ENCODE assay signal across 8 cellular contexts in genomic region chrX:40581333-40581910, GRCh38. TPM values are rescaled to one million over a fixed set of nuclear protein-coding genes. Genes with fewer than 3 reads are reported as not detected.
DNase-seq lines count a peak whose midpoint lies in the region; ATAC-seq and TF ChIP-seq lines count a peak whose summit lies in the region.

No MANE protein-coding gene starts in this region.

- no peaks in the 10 kb centered on the region for H3K9me2 ChIP-seq in GM23338 (ENCODE audit: insufficient read depth)

- no peak overlapping the region for H2AFZ ChIP-seq in GM23338

- H3K9me3 Mint-ChIP-seq in GM23338, result no peaks in the 10 kb centered on the region
- H3K9me3 Mint-ChIP-seq in WTC11, result no peaks in the 10 kb centered on the region

- POLR2A ChIA-PET in WTC11 (lab: Charles Lee), result interaction anchor here (0.6 kb wide), 1 partner anchor 823 kb away, joined by 5 read pairs; no protein-coding TSS in a partner anchor

- H3K27me3 Mint-ChIP-seq in GM23338 (ENCODE audit: insufficient read depth, low read depth, poor library complexity) (peaks cover 1% of the 10 kb centered on the region), WTC11 (ENCODE audit: low read depth) (no peaks in the 10 kb centered on the region)

- H3K4me1 Mint-ChIP-seq in GM23338, result peaks cover 6% of the 10 kb centered on the region; the same call in 1 of the 3 replicates
- H3K4me1 Mint-ChIP-seq in WTC11, result peaks cover 8% of the 10 kb centered on the region

- peaks cover 46% of the 10 kb centered on the region for H3K79me2 ChIP-seq in GM23338 (replicated peaks; ENCODE audit: insufficient read depth)

- H3K27ac ChIP-seq in GM23338 (ENCODE audit: low read depth), result no peak overlapping the region
- H3K27ac ChIP-seq in skeletal muscle tissue (ENCODE audit: low read depth, low read length), result peak overlapping the region; percentile 89

- H3K27ac Mint-ChIP-seq in GM23338 (no peak overlapping the region), WTC11 (no peak overlapping the region)

- no peaks in the 10 kb centered on the region for H3K27me3 ChIP-seq in GM23338 (ENCODE audit: insufficient read depth)
- H3K27me3 ChIP-seq in skeletal muscle tissue (ENCODE audit: control insufficient read depth in 3 of 3, insufficient read depth in 3 of 3, low read length in 3 of 3), result no peaks in the 10 kb centered on the region

- H3K9me3 ChIP-seq in skeletal muscle tissue (ENCODE audit: control insufficient read depth in 3 of 3, low read length in 3 of 3), result no peaks in the 10 kb centered on the region

- H3K9ac ChIP-seq in skeletal muscle tissue (ENCODE audit: low read depth in 1 of 3, low read length in 3 of 3), result peak overlapping the region; percentile 76 to 83 (median 80)

- H3K4me3 Mint-ChIP-seq in GM23338, result peak overlapping the region; percentile 72
- H3K4me3 Mint-ChIP-seq in WTC11, result peak overlapping the region; percentile 65

- no peaks in the 10 kb centered on the region for H3F3A ChIP-seq in GM23338 (replicated peaks; ENCODE audit: low read depth)

- H3K36me3 ChIP-seq in GM23338 (ENCODE audit: insufficient read depth) (no peaks in the 10 kb centered on the region), skeletal muscle tissue (ENCODE audit: control insufficient read depth in 3 of 3, insufficient read depth in 3 of 3, low read length in 3 of 3) (no peaks in the 10 kb centered on the region)

- peak; percentile 3 for DNase-seq in A172 (ENCODE audit: low spot score)
- no peak for DNase-seq in GM23338 (ENCODE audit: low spot score)
- DNase-seq in WTC11 (ENCODE audit: low spot score), result no peak
- peak; percentile 16 to 25 for DNase-seq in foreskin fibroblast
- no peak for DNase-seq in NCI-H526 treated with DMSO at 0.1 percent for 48 hours (lab: John Stamatoyannopoulos, UW)

- H3K4me1 ChIP-seq in GM23338 (ENCODE audit: insufficient read depth) (no peaks in the 10 kb centered on the region), skeletal muscle tissue (ENCODE audit: control insufficient read depth in 3 of 3, insufficient read depth in 3 of 3, low read length in 3 of 3) (peaks cover 5 to 9% (median 9%) of the 10 kb centered on the region in 3 donors)

- H3K4me3 ChIP-seq in GM23338 (peak overlapping the region; percentile 71), foreskin fibroblast (ENCODE audit: low read depth in 1 of 2, low read length in 2 of 2) (peak overlapping the region; percentile 71 to 81), skeletal muscle tissue (ENCODE audit: low read length in 3 of 3) (peak overlapping the region; percentile 70 to 90 (median 77))

- ATAC-seq in GM23338 (no peak), WTC11 (no peak), HG02678 (IDR thresholded peaks at IDR 0.05; ENCODE audit: unreplicated experiment) (no peak), HG02623 (IDR thresholded peaks at IDR 0.05; ENCODE audit: unreplicated experiment) (no peak)

- H4K20me1 ChIP-seq in GM23338 (replicated peaks; ENCODE audit: insufficient read depth), result no peaks in the 10 kb centered on the region; the same call in 1 of the 2 replicates

- peak overlapping the region; percentile 83 for H3K4me2 ChIP-seq in GM23338

- CTCF ChIA-PET in WTC11 (lab: Charles Lee), result interaction anchor here (1.0 to 1.6 kb wide), 2 partner anchors 37 to 67 kb away, joined by 3 to 4 read pairs; partner anchors contain the start of gene CXorf38

- TF ChIP-seq CTCF in GM23338 (conservative IDR thresholded peaks at IDR 0.05; ENCODE audit: low read depth in 2 of 2) (no peak), WTC11 (IDR thresholded peaks at IDR 0.05) (no peak), foreskin fibroblast (IDR thresholded peaks at IDR 0.05; ENCODE audit: low read depth, low read length) (no peak)

- H3K36me3 Mint-ChIP-seq in GM23338 (ENCODE audit: low read depth) (no peaks in the 10 kb centered on the region), WTC11 (no peaks in the 10 kb centered on the region)

TF ChIP-seq in GM23338, 12 proteins besides CTCF, POLR2A, EP300 and RAD21:
- TF ChIP-seq NANOG (IDR thresholded peaks at IDR 0.05; ENCODE audit: borderline replicate concordance) (no peak), EZH2phosphoT487 (IDR thresholded peaks at IDR 0.05; ENCODE audit: unreplicated experiment) (no peak)

TF ChIP-seq in WTC11, 78 proteins besides CTCF, POLR2A, EP300 and RAD21:
- TF ChIP-seq SOX15 (CRISPR knock-in tag; IDR thresholded peaks at IDR 0.05) (no peak), MLX (CRISPR knock-in tag; IDR thresholded peaks at IDR 0.05) (no peak), GABPB1 (CRISPR knock-in tag; IDR thresholded peaks at IDR 0.05) (no peak), OVOL2 (CRISPR knock-in tag; IDR thresholded peaks at IDR 0.05; ENCODE audit: borderline replicate concordance) (no peak), JUN (CRISPR knock-in tag; IDR thresholded peaks at IDR 0.05) (no peak)
- TF ChIP-seq, protein P1, sequence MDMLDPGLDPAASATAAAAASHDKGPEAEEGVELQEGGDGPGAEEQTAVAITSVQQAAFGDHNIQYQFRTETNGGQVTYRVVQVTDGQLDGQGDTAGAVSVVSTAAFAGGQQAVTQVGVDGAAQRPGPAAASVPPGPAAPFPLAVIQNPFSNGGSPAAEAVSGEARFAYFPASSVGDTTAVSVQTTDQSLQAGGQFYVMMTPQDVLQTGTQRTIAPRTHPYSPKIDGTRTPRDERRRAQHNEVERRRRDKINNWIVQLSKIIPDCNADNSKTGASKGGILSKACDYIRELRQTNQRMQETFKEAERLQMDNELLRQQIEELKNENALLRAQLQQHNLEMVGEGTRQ (CRISPR knock-in tag; IDR thresholded peaks at IDR 0.05), result no peak

RNA-seq across cellular contexts. Expression of gene ATP6AP2, which starts 0.7 kb away (rescaled TPM):
- 104 and 116 TPM in 2 replicates for total RNA-seq in A172 (2014; rRNA removed; shearing (Covaris generic))
- total RNA-seq in GM23338 (2014; rRNA removed; shearing (Covaris generic)), result 77.1 and 80.1 TPM in 2 replicates
- 76.6 and 88.7 TPM in 2 replicates for polyA plus RNA-seq in GM23338 (2016; fragmentation: Nextera tagmentation; extraction: Ambion mirVana)
- 78.3 to 90.8 TPM (median 78.7 TPM) in 3 replicates for total RNA-seq in WTC11 (2021)
- total RNA-seq in skeletal muscle tissue, result 48.5 TPM

RNA-seq across cellular contexts. Expression of gene MPC1L, which starts 41.8 kb away (rescaled TPM):
- not detected in 2 replicates for total RNA-seq in A172 (2014; rRNA removed; shearing (Covaris generic))
- not detected in 2 replicates for total RNA-seq in GM23338 (2014; rRNA removed; shearing (Covaris generic))
- not detected in 2 replicates for polyA plus RNA-seq in GM23338 (2016; fragmentation: Nextera tagmentation; extraction: Ambion mirVana)
- total RNA-seq in WTC11 (2021) (not detected in 3 replicates), skeletal muscle tissue (not detected)

Comparison
In these comparisons a context has a peak if more than half of its experiments do, and no peak if none do; other contexts are left out.
1. DNase-seq: peak in A172 (single experiment) and foreskin fibroblast (2 of 2); none in GM23338 (single experiment), WTC11 (single experiment) and NCI-H526 treated with DMSO at 0.1 percent for 48 hours (single experiment).
2. Peak in every context shown above with its lines, with median percentiles within 50 percentile points of each other: H3K4me3 ChIP-seq.